ENCODE assay signal across 1 cellular context in the genomic region with DNA sequence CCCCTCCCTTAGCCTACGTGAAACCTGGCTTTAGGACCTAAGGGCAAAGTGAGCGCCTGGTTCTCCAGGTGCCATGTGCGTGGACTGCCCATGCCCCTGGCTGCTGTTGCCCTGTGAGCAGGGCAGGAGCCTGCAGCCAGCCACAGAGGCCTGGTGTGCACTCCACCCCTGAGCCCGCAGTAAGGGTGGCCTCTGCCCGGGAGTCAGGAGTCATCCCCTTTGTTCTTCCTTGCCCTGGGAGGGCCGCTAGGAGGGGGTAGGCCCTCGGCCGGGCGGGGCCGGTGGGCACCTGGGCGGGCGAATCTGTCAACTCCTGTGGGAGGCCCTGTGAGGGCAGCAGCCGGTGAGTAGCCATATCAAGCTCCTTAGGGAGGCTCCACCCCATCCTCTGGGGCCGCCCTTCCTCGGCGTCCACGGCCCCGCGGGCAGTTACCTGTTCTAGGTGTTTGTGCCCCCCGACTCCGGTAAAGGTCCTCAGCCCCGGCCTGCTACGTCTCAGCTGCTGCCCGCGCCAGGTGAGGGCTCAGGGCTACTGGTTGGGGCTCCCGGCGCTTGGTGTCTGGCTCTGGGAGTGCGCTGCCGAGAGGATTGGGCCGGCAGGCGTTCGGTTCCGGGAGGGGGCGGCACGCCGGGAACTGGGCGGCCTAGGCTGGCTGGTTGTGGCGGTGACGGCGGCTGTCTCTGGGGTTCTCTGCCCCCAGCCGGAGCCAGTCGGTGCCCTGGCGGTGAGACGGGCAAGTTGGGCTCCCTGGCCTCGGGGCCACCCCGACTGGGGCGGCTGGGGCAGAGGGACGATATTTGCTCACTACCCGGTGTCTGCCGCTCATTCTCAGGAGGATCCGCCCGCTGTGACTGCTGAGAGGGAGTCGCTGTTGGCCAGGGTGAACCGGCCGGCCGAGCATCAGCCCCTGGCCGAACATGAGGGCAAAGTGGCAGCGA.
TF ChIP-seq lines count a peak whose summit lies in the region.

No MANE protein-coding gene starts in this region.

TF ChIP-seq in SK-N-SH treated with all-trans-retinoic acid at 6 μM for 48 hours, 23 proteins besides CTCF, POLR2A, EP300 and RAD21 (continued from another document):
- TF ChIP-seq OSR1 (CRISPR knock-in tag; IDR thresholded peaks at IDR 0.05) (no peak), SNAI2 (CRISPR knock-in tag; IDR thresholded peaks at IDR 0.05) (no peak)
TF ChIP-seq in SK-N-SH treated with all-trans-retinoic acid at 6 μM for 48 hours: peak in this region for 0.
